Comparison of ENCODE assay signal across 15 cellular contexts in genomic region chrX:54411732-54412131, GRCh38.
"Had no signal": no experiment of that assay in that cellular context is flagged by ENCODE, and none has a peak within 500 bp of the region (broad histone marks: within the 10 kb centered on the region; RNA-seq: fewer than 3 reads in every experiment).

No MANE protein-coding gene starts in this region.

- H2AFZ ChIP-seq: neural progenitor cell had no signal

- H3K36me3 ChIP-seq: cardiac muscle cell, colonic mucosa, neural progenitor cell, ovary, sigmoid colon, thoracic aorta had no signal

- H3K4me3 ChIP-seq: cardiac muscle cell, colonic mucosa, neural progenitor cell, ovary, sigmoid colon, thoracic aorta had no signal

- H3K4me2 ChIP-seq: neural progenitor cell had no signal

- H3K27me3 ChIP-seq: cardiac muscle cell, colonic mucosa, neural progenitor cell, ovary, sigmoid colon had no signal

- H3K9me3 ChIP-seq: colonic mucosa, ovary, sigmoid colon, thoracic aorta had no signal

- H3K9ac ChIP-seq: neural progenitor cell had no signal

- H3K27ac ChIP-seq: cardiac muscle cell, colonic mucosa, neural progenitor cell, ovary, sigmoid colon, thoracic aorta had no signal

- H3K4me1 ChIP-seq: colonic mucosa, sigmoid colon had no signal

- DNase-seq: activated CD4-positive, alpha-beta T cell treated with anti-CD3 and anti-CD28 coated beads for 4 hours; activated CD8-positive, alpha-beta memory T cell treated with anti-CD3 and anti-CD28 coated beads, Interleukin-2, amount 50 U/mL, for 4 hours; activated CD8-positive, alpha-beta T cell treated with anti-CD3 and anti-CD28 coated beads for 36 hours; activated gamma-delta T cell; activated T-cell treated with anti-CD3 and anti-CD28 coated beads, Interleukin-2, amount 50 U/mL, for 72 hours; colonic mucosa; islet precursor cell; mammary epithelial cell; naive B cell; ovary; sigmoid colon; stimulated activated CD4-positive, alpha-beta T cell treated with anti-CD3 and anti-CD28 coated beads, Interleukin-1b, Interleukin-23, amount 100 ng/mL, for 48 hours had no signal
